In the genomic region with DNA sequence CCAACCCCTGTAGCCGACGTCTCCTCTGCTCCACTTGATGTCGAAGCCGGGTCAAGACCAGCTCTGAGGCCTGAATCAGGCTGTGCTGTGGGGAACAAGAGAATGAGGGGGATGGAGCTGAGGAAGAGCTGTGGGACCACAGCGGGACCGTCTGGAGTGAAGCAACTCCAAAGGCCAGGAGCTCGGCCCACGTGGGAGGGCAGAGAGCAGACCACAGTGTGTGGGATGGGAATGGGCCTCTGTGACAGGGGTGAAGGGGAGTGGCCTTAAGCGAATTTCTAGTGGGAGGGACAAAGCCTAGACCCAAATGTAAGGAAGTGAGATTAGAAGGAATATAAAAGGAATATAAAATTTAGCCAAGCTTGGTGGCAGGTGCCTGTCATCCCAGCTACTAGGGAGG, we compare ENCODE assay signal across 19 cellular contexts. TPM values are rescaled to one million over a fixed set of nuclear protein-coding genes. Genes with fewer than 3 reads are reported as not detected.
A peak's percentile ranks its signal among the peaks of the same experiment; 100 is the strongest.
DNase-seq lines count a peak whose midpoint lies in the region; ATAC-seq and TF ChIP-seq lines count a peak whose summit lies in the region.
"Had no signal": no experiment of that assay in that cellular context is flagged by ENCODE, and none has a peak within 500 bp of the region (broad histone marks: within the 10 kb centered on the region; RNA-seq: fewer than 3 reads in every experiment).

No MANE protein-coding gene starts in this region.

- H3K4me3 ChIP-seq in fibroblast of mammary gland (ENCODE audit: control insufficient read depth, low read depth, low read length) = no peak overlapping the region
- H3K4me3 ChIP-seq in upper lobe of right lung = no peak overlapping the region
- no peak overlapping the region for H3K4me3 ChIP-seq in brain microvascular endothelial cell (ENCODE audit: low read depth, low read length)
- H3K4me3 ChIP-seq: A549, HAP-1, K562 had no signal

- no peak overlapping the region for H3K27ac ChIP-seq in upper lobe of right lung
- H3K27ac ChIP-seq in brain microvascular endothelial cell = no peak overlapping the region
- H3K27ac ChIP-seq: 22Rv1, A549, C4-2B, HL-60 had no signal

- H3K27me3 ChIP-seq in upper lobe of right lung (peaks cover 28% of the 10 kb centered on the region), brain microvascular endothelial cell (replicated peaks) (peaks cover 15% of the 10 kb centered on the region)

- intact Hi-C loops in upper lobe of right lung (cut with DNase I) = no loop called here

- no peaks in the 10 kb centered on the region for H3K36me3 ChIP-seq in upper lobe of right lung
- no peaks in the 10 kb centered on the region for H3K36me3 ChIP-seq in brain microvascular endothelial cell (replicated peaks)
- H3K36me3 ChIP-seq: HAP-1 had no signal

- peaks cover 6% of the 10 kb centered on the region for H3K4me1 ChIP-seq in upper lobe of right lung
- H3K4me1 ChIP-seq: HAP-1 had no signal

- H3K9me3 ChIP-seq in upper lobe of right lung = no peaks in the 10 kb centered on the region
- H3K9me3 ChIP-seq: A549, HAP-1 had no signal

- DNase-seq in CD1c-positive myeloid dendritic cell (ENCODE audit: extremely low spot score) = peak; percentile 78
- DNase-seq in MV-4-11 (lab: John Stamatoyannopoulos, UW) = peak; percentile 18
- peak; percentile 48 for DNase-seq in fibroblast of mammary gland (ENCODE audit: low read depth)
- DNase-seq in upper lobe of right lung = peak; percentile 80
- DNase-seq in NCI-H2081 (lab: John Stamatoyannopoulos, UW) = no peak
- DNase-seq in brain microvascular endothelial cell = no peak
- no peak for DNase-seq in mucosa of gallbladder (ENCODE audit: low spot score)
- DNase-seq: AML-193; Calu3; CD4-positive, alpha-beta memory T cell; DMS79 treated with DMSO at 0.1 percent for 48 hours; GF-D8 had no signal

- in situ Hi-C loops in brain microvascular endothelial cell (cut with HindIII; ENCODE audit: low pct_ligation_motif_present, low sequenced_read_pairs) = no loop called here

- peak; percentile 84 for ATAC-seq in upper lobe of right lung
- ATAC-seq: A549, K562 had no signal

- TF ChIP-seq CTCF in fibroblast of mammary gland (conservative IDR thresholded peaks at IDR 0.05; ENCODE audit: control insufficient read depth, insufficient read depth, low read depth, low read length) = no peak
- no peak for TF ChIP-seq CTCF in upper lobe of right lung (IDR thresholded peaks at IDR 0.05)
- TF ChIP-seq CTCF in brain microvascular endothelial cell (IDR thresholded peaks at IDR 0.05; ENCODE audit: low read depth, low read length, missing control alignments) = no peak

RNA-seq across cellular contexts. Expression of a gene that starts 3.8 kb away (rescaled TPM):
- 0.23 TPM for total RNA-seq in upper lobe of right lung
- total RNA-seq in mucosa of gallbladder = 5.1 TPM
- total RNA-seq: CD4-positive, alpha-beta memory T cell; HT1080 had no signal

RNA-seq across cellular contexts. Expression of a gene that starts 8.6 kb away (rescaled TPM):
- total RNA-seq in upper lobe of right lung (9.3 TPM), mucosa of gallbladder (16.3 TPM)

RNA-seq across cellular contexts. Expression of a gene that starts 39.4 kb away (rescaled TPM):
- total RNA-seq in upper lobe of right lung (134 TPM), mucosa of gallbladder (155 TPM)

RNA-seq across cellular contexts. Expression of a gene that starts 56.1 kb away (rescaled TPM):
- 4.3 TPM for total RNA-seq in upper lobe of right lung
- 5.7 TPM for total RNA-seq in mucosa of gallbladder

Comparison
In these comparisons a context has a peak if more than half of its experiments do, and no peak if none do; other contexts are left out.
1. DNase-seq: peak in CD1c-positive myeloid dendritic cell (single experiment), MV-4-11 (single experiment), fibroblast of mammary gland (single experiment) and upper lobe of right lung (single experiment); none in NCI-H2081 (0 of 2), brain microvascular endothelial cell (single experiment) and mucosa of gallbladder (single experiment).